ENCODE assay signal across 8 cellular contexts in the genomic region with DNA sequence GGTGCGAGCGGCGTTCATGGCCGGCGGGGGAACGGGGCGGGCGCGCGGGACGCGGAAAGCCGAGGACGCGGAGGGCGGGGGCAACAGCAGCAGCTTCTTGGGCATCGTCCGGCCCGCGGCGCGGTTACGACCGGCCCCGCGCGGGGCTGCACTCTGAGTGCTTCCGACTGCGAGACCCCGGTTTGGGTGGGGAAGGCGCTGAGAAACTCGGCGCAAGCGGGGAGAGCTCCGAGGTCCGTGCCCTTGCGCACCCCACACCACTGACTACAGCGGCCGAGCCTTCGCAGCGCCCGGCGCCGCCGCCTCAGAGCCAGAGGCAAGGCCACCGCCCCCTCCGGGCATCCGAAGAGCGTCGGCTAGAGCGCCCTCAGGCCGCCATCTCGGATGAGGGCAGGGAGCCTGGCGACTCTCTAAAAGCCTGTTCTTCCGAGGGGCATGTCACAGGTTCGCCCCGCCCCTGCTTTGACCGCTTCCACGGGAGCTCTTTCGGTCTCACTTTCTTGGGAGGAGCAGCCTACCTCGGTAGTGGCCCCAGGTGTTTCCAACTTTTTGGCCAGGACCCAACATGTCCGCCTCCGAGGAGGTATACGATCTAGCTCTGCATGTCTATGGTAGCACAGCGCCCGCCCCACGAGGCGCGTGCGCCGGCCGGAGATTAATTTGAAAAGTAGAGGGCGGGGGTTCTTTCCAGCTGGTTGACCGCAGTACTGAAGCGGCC. TPM values are rescaled to one million over a fixed set of nuclear protein-coding genes. Genes with fewer than 3 reads are reported as not detected.
A peak's percentile ranks its signal among the peaks of the same experiment; 100 is the strongest.
DNase-seq lines count a peak whose midpoint lies in the region; ATAC-seq and TF ChIP-seq lines count a peak whose summit lies in the region.

A gene with protein sequence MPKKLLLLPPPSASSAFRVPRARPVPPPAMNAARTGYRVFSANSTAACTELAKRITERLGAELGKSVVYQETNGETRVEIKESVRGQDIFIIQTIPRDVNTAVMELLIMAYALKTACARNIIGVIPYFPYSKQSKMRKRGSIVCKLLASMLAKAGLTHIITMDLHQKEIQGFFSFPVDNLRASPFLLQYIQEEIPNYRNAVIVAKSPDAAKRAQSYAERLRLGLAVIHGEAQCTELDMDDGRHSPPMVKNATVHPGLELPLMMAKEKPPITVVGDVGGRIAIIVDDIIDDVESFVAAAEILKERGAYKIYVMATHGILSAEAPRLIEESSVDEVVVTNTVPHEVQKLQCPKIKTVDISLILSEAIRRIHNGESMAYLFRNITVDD (minus strand): TSS at position 318 of the 718 bp plus-strand sequence. CDS start 213 bp downstream, at position 105.

- H3K9ac ChIP-seq in BLaER1 treated with 17β-estradiol and CSF1 and Interleukin-3, amounts not matched to agents 10 nM and 100 nM, result peak within 1 kb of the TSS; percentile 94 to 98 (median 97)

- 0% methylated on average over 15 of the region's 75 CpGs for WGBS in right lobe of liver (ENCODE audit: insufficient coverage, low coverage, low lambda C conversion rate, missing lambda C conversion rate)

- H3K9me3 ChIP-seq in BLaER1 treated with 17β-estradiol and CSF1 and Interleukin-3, amounts not matched to agents 10 nM and 100 nM (replicated peaks in 1 of 11), result no peaks in the 10 kb centered on the region
- no peaks in the 10 kb centered on the region for H3K9me3 ChIP-seq in right lobe of liver

- DNase-seq in GM19240 (ENCODE audit: insufficient read length, low spot score) (peak; percentile 88), NCI-H526 treated with DMSO at 0.1 percent for 48 hours (lab: John Stamatoyannopoulos, UW) (peak; percentile 97), dermis microvascular lymphatic vessel endothelial cell (ENCODE audit: low read depth in 2 of 2) (peak; percentile 73 to 92), right lobe of liver (peak; percentile 91 to 93 (median 91))
- DNase-seq in activated CD4-positive, alpha-beta T cell treated with anti-CD3 and anti-CD28 coated beads, Interleukin-2, amount 50 U/mL, for 24 hours (ENCODE audit: low read depth in 1 of 2, low spot score in 1 of 2), result peak; percentile 72 to 75
- DNase-seq in stimulated activated CD4-positive, alpha-beta T cell treated with anti-CD3 and anti-CD28 coated beads, Interleukin-4, amount 100 ng/mL, for 4 hours, result peak; percentile 75 to 76

- H3K4me2 ChIP-seq in BLaER1 treated with 17β-estradiol and CSF1 and Interleukin-3, amounts not matched to agents 10 nM and 100 nM, result peak within 1 kb of the TSS; percentile 92 to 99 (median 97)

- H4K20me1 ChIP-seq in BLaER1 treated with 17β-estradiol and CSF1 and Interleukin-3, amounts not matched to agents 10 nM and 100 nM, result peaks cover 0 to 8% (median 0%) of the 10 kb centered on the region in 11 experiments; a peak in 5 of 22 replicates

- H3K27me3 ChIP-seq in BLaER1 treated with 17β-estradiol and CSF1 and Interleukin-3, amounts not matched to agents 10 nM and 100 nM, result no peaks in the 10 kb centered on the region
- H3K27me3 ChIP-seq in right lobe of liver, result no peaks in the 10 kb centered on the region

- TF ChIP-seq POLR2A in right lobe of liver (IDR thresholded peaks at IDR 0.05), result peak; percentile 93

- peaks cover 20 to 29% (median 24%) of the 10 kb centered on the region in 10 experiments for H3K4me1 ChIP-seq in BLaER1 treated with 17β-estradiol and CSF1 and Interleukin-3, amounts not matched to agents 10 nM and 100 nM
- H3K4me1 ChIP-seq in right lobe of liver, result peaks cover 0 to 27% (median 4%) of the 10 kb centered on the region in 4 donors

- H3K27ac ChIP-seq in BLaER1 treated with 17β-estradiol and CSF1 and Interleukin-3, amounts not matched to agents 10 nM and 100 nM, result peak within 1 kb of the TSS; percentile 96 to 99 (median 98)
- H3K27ac ChIP-seq in right lobe of liver, result peak within 1 kb of the TSS; percentile 74 to 87 (median 79)

- peak; percentile 36 to 60 (median 53) for TF ChIP-seq CTCF in right lobe of liver (IDR thresholded peaks at IDR 0.05)

- peak within 1 kb of the TSS; percentile 77 to 96 (median 88) for H3K4me3 ChIP-seq in BLaER1 treated with 17β-estradiol and CSF1 and Interleukin-3, amounts not matched to agents 10 nM and 100 nM
- H3K4me3 ChIP-seq in right lobe of liver, result peak within 1 kb of the TSS; percentile 69 to 91 (median 82)

- peaks cover 0 to 6% (median 0%) of the 10 kb centered on the region in 11 experiments; a peak in 1 of 22 replicates for H3K36me3 ChIP-seq in BLaER1 treated with 17β-estradiol and CSF1 and Interleukin-3, amounts not matched to agents 10 nM and 100 nM
- H3K36me3 ChIP-seq in right lobe of liver, result no peaks in the 10 kb centered on the region

- ATAC-seq in HG03469 (IDR thresholded peaks at IDR 0.05; ENCODE audit: unreplicated experiment), result peak; percentile 57
- peak; percentile 92 to 97 (median 94) for ATAC-seq in right lobe of liver

- intact Hi-C loops in right lobe of liver (cut with DNase I), result no loop called here

RNA-seq across cellular contexts. Expression of the gene that starts here (rescaled TPM):
- total RNA-seq in dermis microvascular lymphatic vessel endothelial cell, result 71.8 and 129 TPM in 2 replicates
- total RNA-seq in right lobe of liver, result 10 to 100 TPM; 39.3 to 55.6 (median 45.1) TPM

Comparison
In these comparisons a context has a peak if more than half of its experiments do, and no peak if none do; other contexts are left out.
1. Peak in every context shown above with its lines: DNase-seq, ATAC-seq, H3K4me3 ChIP-seq and H3K27ac ChIP-seq.